In genomic region chr6:111724505-111724904, GRCh38 we compare ENCODE assay signal across 10 cellular contexts.
DNase-seq lines count a peak whose midpoint lies in the region; ATAC-seq and TF ChIP-seq lines count a peak whose summit lies in the region.
"Had no signal": no experiment of that assay in that cellular context is flagged by ENCODE, and none has a peak within 500 bp of the region (broad histone marks: within the 10 kb centered on the region; RNA-seq: fewer than 3 reads in every experiment).

No MANE protein-coding gene starts in this region.

- H3K4me2 ChIP-seq in DOHH2 (ENCODE audit: low read length) (peak overlapping the region; percentile 46), hepatocyte (no peak overlapping the region)

- intact Hi-C loops in posterior cingulate gyrus (cut with DNase I) (no loop called here), aorta (cut with DNase I) (no loop called here)

- H3F3A ChIP-seq in DOHH2 (ENCODE audit: control insufficient read depth, insufficient read depth), result no peaks in the 10 kb centered on the region

- WGBS in aorta, 2 donors, result 81 to 85% methylated on average over 3 of the region's 3 CpGs
- WGBS in hepatocyte (ENCODE audit: low lambda C conversion rate, missing lambda C conversion rate), result 82% methylated on average over 3 of the region's 3 CpGs

- no peaks in the 10 kb centered on the region for H3K9me2 ChIP-seq in DOHH2 (replicated peaks; ENCODE audit: control insufficient read depth, low read length)
- H3K9me2 ChIP-seq in hepatocyte (replicated peaks; ENCODE audit: insufficient read depth), result no peaks in the 10 kb centered on the region

- H4K20me1 ChIP-seq in DOHH2 (ENCODE audit: control insufficient read depth, insufficient read depth, low read depth, low read length) (peaks cover 5% of the 10 kb centered on the region; the same call in 1 of the 2 replicates), hepatocyte (ENCODE audit: insufficient read depth, poor library complexity, severe bottlenecking) (no peaks in the 10 kb centered on the region)

- H3K4me1 ChIP-seq in DOHH2 (ENCODE audit: control insufficient read depth, low read length) (peaks cover 19% of the 10 kb centered on the region), aorta (ENCODE audit: control insufficient read depth in 1 of 2, insufficient read depth in 2 of 2, low read length in 2 of 2) (no peaks in the 10 kb centered on the region), hepatocyte (ENCODE audit: insufficient read depth) (peaks cover 5% of the 10 kb centered on the region)

- H3K79me2 ChIP-seq in DOHH2 (ENCODE audit: control insufficient read depth, low read length), result no peaks in the 10 kb centered on the region
- no peaks in the 10 kb centered on the region for H3K79me2 ChIP-seq in hepatocyte

- no peak overlapping the region for H3K27ac ChIP-seq in DOHH2 (ENCODE audit: low read depth, low read length)
- H3K27ac ChIP-seq in caudate nucleus (ENCODE audit: low read depth, low read length), result peak overlapping the region; percentile 42
- no peak overlapping the region for H3K27ac ChIP-seq in aorta (ENCODE audit: low read depth in 1 of 2, low read length in 2 of 2)
- H3K27ac ChIP-seq in hepatocyte, result no peak overlapping the region

- peak; percentile 64 for DNase-seq in GM20000 (ENCODE audit: low spot score)
- no peak for DNase-seq in caudate nucleus (lab: John Stamatoyannopoulos, UW)
- DNase-seq in posterior cingulate gyrus, result no peak
- DNase-seq in aorta, result no peak
- no peak for DNase-seq in hepatocyte (ENCODE audit: low spot score)
- DNase-seq in NCI-H510A treated with DMSO at 0.1 percent for 48 hours (lab: John Stamatoyannopoulos, UW), result no peak
- DNase-seq: mesendoderm had no signal

- ATAC-seq in HG03469 (IDR thresholded peaks at IDR 0.05; ENCODE audit: unreplicated experiment), result peak; percentile 98
- ATAC-seq in aorta (ENCODE audit: low FRiP score), result no peak

- H3K9me3 ChIP-seq in DOHH2 (ENCODE audit: control insufficient read depth, insufficient read depth, low read length), result no peaks in the 10 kb centered on the region
- H3K9me3 ChIP-seq in aorta (ENCODE audit: control insufficient read depth, low read length), result no peaks in the 10 kb centered on the region
- H3K9me3 ChIP-seq in hepatocyte (ENCODE audit: low read depth), result no peaks in the 10 kb centered on the region
- H3K9me3 ChIP-seq: thoracic aorta had no signal

- no peaks in the 10 kb centered on the region for H3K36me3 ChIP-seq in DOHH2 (ENCODE audit: control insufficient read depth, low read length)
- H3K36me3 ChIP-seq in aorta (ENCODE audit: control insufficient read depth in 1 of 2, insufficient read depth in 2 of 2, low read length in 1 of 2), result no peaks in the 10 kb centered on the region
- H3K36me3 ChIP-seq in hepatocyte (replicated peaks; ENCODE audit: insufficient read depth, low read depth), result no peaks in the 10 kb centered on the region
- H3K36me3 ChIP-seq: thoracic aorta had no signal

- H3K4me3 ChIP-seq in DOHH2 (ENCODE audit: low read length), result 0 out of 2 replicates have a peak overlapping the region, but pooled peaks have one; percentile 14
- H3K4me3 ChIP-seq in aorta (ENCODE audit: low read length in 2 of 2), result no peak overlapping the region
- no peak overlapping the region for H3K4me3 ChIP-seq in hepatocyte
- H3K4me3 ChIP-seq: thoracic aorta had no signal

- no peak for TF ChIP-seq CTCF in DOHH2 (IDR thresholded peaks at IDR 0.05; ENCODE audit: low read depth, low read length, poor library complexity, severe bottlenecking)
- TF ChIP-seq CTCF in GM20000 (IDR thresholded peaks at IDR 0.05; ENCODE audit: extremely low read depth, missing control alignments), result no peak
- no peak for TF ChIP-seq CTCF in hepatocyte (IDR thresholded peaks at IDR 0.05; ENCODE audit: poor library complexity)

- no peak overlapping the region for H2AFZ ChIP-seq in hepatocyte

- H3K27me3 ChIP-seq in DOHH2 (ENCODE audit: control insufficient read depth, low read length) (no peaks in the 10 kb centered on the region), aorta (ENCODE audit: control insufficient read depth in 1 of 2, insufficient read depth in 2 of 2, low read length in 1 of 2) (no peaks in the 10 kb centered on the region), hepatocyte (no peaks in the 10 kb centered on the region)
